Comparison of ENCODE assay signal across 8 cellular contexts in the genomic region with DNA sequence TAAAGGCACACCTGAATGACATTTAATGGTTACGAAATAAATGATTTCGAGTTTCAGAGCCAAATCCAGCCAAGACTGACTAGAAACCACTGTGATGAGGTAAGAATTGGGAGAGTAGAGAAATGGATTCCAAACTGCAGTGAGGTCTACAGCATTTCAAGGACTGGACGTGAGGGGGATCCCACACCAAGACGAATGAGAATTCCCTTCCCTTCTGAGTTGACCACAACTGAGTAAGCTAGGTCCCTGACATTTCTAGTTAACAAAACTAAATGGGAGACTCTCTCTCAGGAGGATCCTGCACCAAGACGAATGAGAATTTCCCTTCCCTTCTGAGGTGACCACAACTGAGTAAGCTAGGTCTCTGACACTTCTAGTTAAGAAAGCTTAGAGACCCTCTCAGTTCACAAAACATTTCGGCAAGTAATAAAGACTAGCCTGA. TPM values are rescaled to one million over a fixed set of nuclear protein-coding genes. Genes with fewer than 3 reads are reported as not detected.
A peak's percentile ranks its signal among the peaks of the same experiment; 100 is the strongest.
DNase-seq lines count a peak whose midpoint lies in the region; ATAC-seq and TF ChIP-seq lines count a peak whose summit lies in the region.

No MANE protein-coding gene starts in this region.

- H3K4me1 ChIP-seq in spleen: peaks cover 35 to 72% (median 63%) of the 10 kb centered on the region in 6 donors

- H3K4me3 ChIP-seq in AG10803 (ENCODE audit: low read length): peak overlapping the region; percentile 93
- H3K4me3 ChIP-seq in iPS-11a (ENCODE audit: low read depth, low read length): peak overlapping the region; percentile 84
- H3K4me3 ChIP-seq in spleen: peak overlapping the region; percentile 78 to 88 (median 82)

- H3K9me3 ChIP-seq in spleen: peaks cover 0 to 10% (median 8%) of the 10 kb centered on the region in 8 donors

- H3K27ac ChIP-seq in spleen: peak overlapping the region; percentile 95 to 99 (median 98)

- CTCF ChIA-PET in activated CD8-positive, alpha-beta T cell treated with anti-CD3 and anti-CD28 coated beads, Interleukin-2, amount 10 ng/mL, durations not matched to agents 7 days and 5 days (lab: Charles Lee): interaction anchor here (1.7 to 4.4 kb wide), 3 partner anchors 24 to 116 kb away, joined by 5 to 27 read pairs (median 11); a partner anchor contains a TSS

- H3K27me3 ChIP-seq in spleen (replicated peaks in 1 of 7): no peaks in the 10 kb centered on the region

- H3K36me3 Mint-ChIP-seq in activated CD8-positive, alpha-beta T cell treated with anti-CD3 and anti-CD28 coated beads, Interleukin-2, amount 10 ng/mL, durations not matched to agents 7 days and 5 days (ENCODE audit: low read depth): peaks cover 52% of the 10 kb centered on the region

- DNase-seq in AG10803 (ENCODE audit: low read depth): peak; percentile 76
- peak; percentile 71 for DNase-seq in HCEC 1CT
- DNase-seq in activated CD8-positive, alpha-beta T cell treated with anti-CD3 and anti-CD28 coated beads, Interleukin-2, amount 10 ng/mL, durations not matched to agents 7 days and 5 days: no peak
- DNase-seq in spleen: no peak
- DNase-seq in DMS53 treated with DMSO at 0.1 percent for 48 hours (lab: John Stamatoyannopoulos, UW; ENCODE audit: unreplicated experiment): no peak
- no peak for DNase-seq in AML-193 (lab: John Stamatoyannopoulos, UW)

- peak overlapping the region; percentile 100 for H3K4me3 Mint-ChIP-seq in activated CD8-positive, alpha-beta T cell treated with anti-CD3 and anti-CD28 coated beads, Interleukin-2, amount 10 ng/mL, durations not matched to agents 7 days and 5 days

- intact Hi-C loops in spleen (cut with DNase I; ENCODE audit: low total_unique reads): no loop called here

- H3K27me3 Mint-ChIP-seq in activated CD8-positive, alpha-beta T cell treated with anti-CD3 and anti-CD28 coated beads, Interleukin-2, amount 10 ng/mL, durations not matched to agents 7 days and 5 days (ENCODE audit: low read depth): no peaks in the 10 kb centered on the region

- peaks cover 42% of the 10 kb centered on the region for H3K4me1 Mint-ChIP-seq in activated CD8-positive, alpha-beta T cell treated with anti-CD3 and anti-CD28 coated beads, Interleukin-2, amount 10 ng/mL, durations not matched to agents 7 days and 5 days (ENCODE audit: low read depth)

- H3K9me3 Mint-ChIP-seq in activated CD8-positive, alpha-beta T cell treated with anti-CD3 and anti-CD28 coated beads, Interleukin-2, amount 10 ng/mL, durations not matched to agents 7 days and 5 days (ENCODE audit: insufficient read depth): peaks cover 9% of the 10 kb centered on the region

- peak overlapping the region; percentile 99 for H3K27ac Mint-ChIP-seq in activated CD8-positive, alpha-beta T cell treated with anti-CD3 and anti-CD28 coated beads, Interleukin-2, amount 10 ng/mL, durations not matched to agents 7 days and 5 days

- TF ChIP-seq CTCF in AG10803 (conservative IDR thresholded peaks at IDR 0.05; ENCODE audit: low read length) (no peak), spleen (IDR thresholded peaks at IDR 0.05 in 8 of 11, conservative IDR thresholded peaks at IDR 0.05 in 3 of 11) (no peak)

- WGBS in spleen, 5 donors: 12 to 23% (median 19%) methylated on average over 6 of the region's 6 CpGs

- no peak for TF ChIP-seq POLR2A in spleen (IDR thresholded peaks at IDR 0.05)

- peaks cover 0 to 31% (median 11%) of the 10 kb centered on the region in 6 donors for H3K36me3 ChIP-seq in spleen

- POLR2A ChIA-PET in activated CD8-positive, alpha-beta T cell treated with anti-CD3 and anti-CD28 coated beads, Interleukin-2, amount 10 ng/mL, durations not matched to agents 7 days and 5 days (lab: Charles Lee): interaction anchor here (0.7 to 4.3 kb wide), 4 partner anchors 24 to 359 kb away, joined by 3 to 88 read pairs (median 23); a partner anchor contains a TSS

- ATAC-seq in activated CD8-positive, alpha-beta T cell treated with anti-CD3 and anti-CD28 coated beads, Interleukin-2, amount 10 ng/mL, durations not matched to agents 7 days and 5 days: no peak
- no peak for ATAC-seq in HG03457 (IDR thresholded peaks at IDR 0.05; ENCODE audit: unreplicated experiment)

RNA-seq across cellular contexts. Expression of a gene that starts 1.6 kb away (rescaled TPM):
- total RNA-seq in activated CD8-positive, alpha-beta T cell treated with anti-CD3 and anti-CD28 coated beads, Interleukin-2, amount 10 ng/mL, durations not matched to agents 7 days and 5 days: 1 to 10 TPM; 3.3 to 3.4 TPM
- 1 to 10 TPM; 1.4 to 3.0 (median 1.9) TPM for total RNA-seq in spleen
- 1 to 10 TPM in 1 of 3 donors, under 1 TPM in 2; 0.67 to 1.0 (median 0.83) TPM for polyA plus RNA-seq in spleen

RNA-seq across cellular contexts. Expression of a gene that starts 1.8 kb away (rescaled TPM):
- 100 to 1,000 TPM in 1 of 2 experiments, 10 to 100 TPM in 1; 99.0 to 106 TPM for total RNA-seq in activated CD8-positive, alpha-beta T cell treated with anti-CD3 and anti-CD28 coated beads, Interleukin-2, amount 10 ng/mL, durations not matched to agents 7 days and 5 days
- 100 to 1,000 TPM in 2 of 7 donors, 10 to 100 TPM in 5; 56.5 to 121 (median 81.7) TPM for total RNA-seq in spleen
- 100 to 1,000 TPM in 2 of 3 donors, 10 to 100 TPM in 1; 98.2 to 162 (median 146) TPM for polyA plus RNA-seq in spleen

RNA-seq across cellular contexts. Expression of a gene that starts 25.5 kb away (rescaled TPM):
- 10 to 100 TPM; 41.6 to 44.1 TPM for total RNA-seq in activated CD8-positive, alpha-beta T cell treated with anti-CD3 and anti-CD28 coated beads, Interleukin-2, amount 10 ng/mL, durations not matched to agents 7 days and 5 days
- 10 to 100 TPM; 22.4 to 54.8 (median 26.5) TPM for total RNA-seq in spleen
- 10 to 100 TPM; 28.7 to 38.1 (median 29.8) TPM for polyA plus RNA-seq in spleen

Comparison
In these comparisons a context has a peak if more than half of its experiments do, and no peak if none do; other contexts are left out.
1. DNase-seq: peak in AG10803 (single experiment) and HCEC 1CT (single experiment); none in activated CD8-positive, alpha-beta T cell treated with anti-CD3 and anti-CD28 coated beads, Interleukin-2, amount 10 ng/mL, durations not matched to agents 7 days and 5 days (single experiment), spleen (single experiment), DMS53 treated with DMSO at 0.1 percent for 48 hours (single experiment) and AML-193 (0 of 2).
2. Peak in every context shown above with its lines, with median percentiles within 50 percentile points of each other: H3K4me3 ChIP-seq.